Comparison of ENCODE assay signal across 8 cellular contexts in genomic region chrX:154751669-154752271, GRCh38. TPM values are rescaled to one million over a fixed set of nuclear protein-coding genes. Genes with fewer than 3 reads are reported as not detected.
A peak's percentile ranks its signal among the peaks of the same experiment; 100 is the strongest.
DNase-seq lines count a peak whose midpoint lies in the region; ATAC-seq and TF ChIP-seq lines count a peak whose summit lies in the region.

No MANE protein-coding gene starts in this region.

- WGBS in esophagus squamous epithelium, 2 donors: 64 to 67% methylated on average over 4 to 9 of the region's 9 CpGs

- H3K36me3 Mint-ChIP-seq in activated CD4-positive, alpha-beta T cell treated with anti-CD3 and anti-CD28 coated beads, Interleukin-2, amount 10 ng/mL, durations not matched to agents 24 days and 14 days (ENCODE audit: low read depth): no peaks in the 10 kb centered on the region
- no peaks in the 10 kb centered on the region for H3K36me3 Mint-ChIP-seq in T-cell
- no peaks in the 10 kb centered on the region for H3K36me3 Mint-ChIP-seq in stimulated activated naive B cell treated with anti-CD40 and anti-IgM and Interleukin-4, amounts not matched to agents 10 μg/mL and 1 μg/mL and 100 μg/mL, for 72 hours

- H3K4me1 ChIP-seq in esophagus squamous epithelium: peaks cover 0 to 13% (median 6%) of the 10 kb centered on the region in 3 donors

- TF ChIP-seq CTCF in esophagus squamous epithelium (IDR thresholded peaks at IDR 0.05): no peak

- H3K27me3 Mint-ChIP-seq in activated CD4-positive, alpha-beta T cell treated with anti-CD3 and anti-CD28 coated beads, Interleukin-2, amount 10 ng/mL, durations not matched to agents 24 days and 14 days: peaks cover 5% of the 10 kb centered on the region
- H3K27me3 Mint-ChIP-seq in T-cell: peaks cover 0 to 19% of the 10 kb centered on the region in 2 donors
- peaks cover 0 to 14% of the 10 kb centered on the region in 2 donors for H3K27me3 Mint-ChIP-seq in stimulated activated naive B cell treated with anti-CD40 and anti-IgM and Interleukin-4, amounts not matched to agents 10 μg/mL and 1 μg/mL and 100 μg/mL, for 72 hours

- peaks cover 0 to 28% (median 0%) of the 10 kb centered on the region in 4 donors for H3K27me3 ChIP-seq in esophagus squamous epithelium

- TF ChIP-seq POLR2A in esophagus squamous epithelium (IDR thresholded peaks at IDR 0.05): no peak

- peak overlapping the region; percentile 78 for H3K4me3 Mint-ChIP-seq in activated CD4-positive, alpha-beta T cell treated with anti-CD3 and anti-CD28 coated beads, Interleukin-2, amount 10 ng/mL, durations not matched to agents 24 days and 14 days
- H3K4me3 Mint-ChIP-seq in T-cell: peak overlapping the region; percentile 59 to 83 (median 69)
- H3K4me3 Mint-ChIP-seq in stimulated activated naive B cell treated with anti-CD40 and anti-IgM and Interleukin-4, amounts not matched to agents 10 μg/mL and 1 μg/mL and 100 μg/mL, for 72 hours: peak overlapping the region; percentile 77 to 80

- intact Hi-C loops in activated CD4-positive, alpha-beta T cell treated with anti-CD3 and anti-CD28 coated beads, Interleukin-2, amount 10 ng/mL, durations not matched to agents 24 days and 14 days (cut with micrococcal nuclease): no loop called here
- intact Hi-C loops in esophagus squamous epithelium (cut with DNase I): no loop called here

- DNase-seq in activated CD4-positive, alpha-beta T cell treated with anti-CD3 and anti-CD28 coated beads, Interleukin-2, amount 10 ng/mL, durations not matched to agents 24 days and 14 days: peak; percentile 48
- DNase-seq in activated CD4-positive, alpha-beta T cell treated with anti-CD3 and anti-CD28 coated beads, Interleukin-2, amount 50 U/mL, for 4 hours: no peak
- DNase-seq in T-cell: no peak
- DNase-seq in esophagus squamous epithelium (lab: John Stamatoyannopoulos, UW): no peak
- no peak for DNase-seq in stimulated activated naive B cell treated with anti-CD40 and anti-IgM and Interleukin-4, amounts not matched to agents 10 μg/mL and 1 μg/mL and 100 μg/mL, for 72 hours
- no peak for DNase-seq in NCI-H1092 treated with DMSO at 0.1 percent for 48 hours (lab: John Stamatoyannopoulos, UW)

- no peaks in the 10 kb centered on the region for H3K9me3 Mint-ChIP-seq in activated CD4-positive, alpha-beta T cell treated with anti-CD3 and anti-CD28 coated beads, Interleukin-2, amount 10 ng/mL, durations not matched to agents 24 days and 14 days
- H3K9me3 Mint-ChIP-seq in T-cell: no peaks in the 10 kb centered on the region
- H3K9me3 Mint-ChIP-seq in stimulated activated naive B cell treated with anti-CD40 and anti-IgM and Interleukin-4, amounts not matched to agents 10 μg/mL and 1 μg/mL and 100 μg/mL, for 72 hours: no peaks in the 10 kb centered on the region

- POLR2A ChIA-PET in T-cell (lab: Charles Lee): no interaction called here

- H3K27ac Mint-ChIP-seq in activated CD4-positive, alpha-beta T cell treated with anti-CD3 and anti-CD28 coated beads, Interleukin-2, amount 10 ng/mL, durations not matched to agents 24 days and 14 days: peak overlapping the region; percentile 67
- peak overlapping the region; percentile 66 to 81 for H3K27ac Mint-ChIP-seq in T-cell
- H3K27ac Mint-ChIP-seq in stimulated activated naive B cell treated with anti-CD40 and anti-IgM and Interleukin-4, amounts not matched to agents 10 μg/mL and 1 μg/mL and 100 μg/mL, for 72 hours: peak overlapping the region; percentile 76

- CTCF ChIA-PET in T-cell (lab: Charles Lee): interaction anchor here in 1 of 2 donors (0.6 to 4.5 kb wide), 3 partner anchors 11 to 373 kb away, joined by 3 to 29 read pairs (median 3); partner anchors contain the start of gene DKC1

- peak overlapping the region in 2 of 4 donors; percentile 51 to 71 for H3K4me3 ChIP-seq in esophagus squamous epithelium

- H3K27ac ChIP-seq in esophagus squamous epithelium: peak overlapping the region in 3 of 4 donors; percentile 67 to 86 (median 82)

- ATAC-seq in T-cell (replicated peaks in 1 of 4): no peak
- no peak for ATAC-seq in stimulated activated naive B cell treated with anti-CD40 and anti-IgM and Interleukin-4, amounts not matched to agents 10 μg/mL and 1 μg/mL and 100 μg/mL, for 72 hours (replicated peaks)
- ATAC-seq in GM19324 (IDR thresholded peaks at IDR 0.05; ENCODE audit: low FRiP score, unreplicated experiment): no peak
- ATAC-seq in GM21619 (IDR thresholded peaks at IDR 0.05; ENCODE audit: unreplicated experiment): no peak

- peaks cover 15% of the 10 kb centered on the region for H3K4me1 Mint-ChIP-seq in activated CD4-positive, alpha-beta T cell treated with anti-CD3 and anti-CD28 coated beads, Interleukin-2, amount 10 ng/mL, durations not matched to agents 24 days and 14 days
- peaks cover 15 to 29% (median 26%) of the 10 kb centered on the region in 3 donors for H3K4me1 Mint-ChIP-seq in T-cell
- H3K4me1 Mint-ChIP-seq in stimulated activated naive B cell treated with anti-CD40 and anti-IgM and Interleukin-4, amounts not matched to agents 10 μg/mL and 1 μg/mL and 100 μg/mL, for 72 hours: peaks cover 10 to 12% of the 10 kb centered on the region in 2 donors

- H3K9me3 ChIP-seq in esophagus squamous epithelium: no peaks in the 10 kb centered on the region

- H3K36me3 ChIP-seq in esophagus squamous epithelium: no peaks in the 10 kb centered on the region

RNA-seq across cellular contexts. Expression of gene GAB3, which starts 0.9 kb away (rescaled TPM):
- 3.5 and 3.6 TPM in 2 replicates for total RNA-seq in activated CD4-positive, alpha-beta T cell treated with anti-CD3 and anti-CD28 coated beads, Interleukin-2, amount 10 ng/mL, durations not matched to agents 24 days and 14 days
- total RNA-seq in T-cell (10 to 100 TPM in 4 of 5 donors, 1 to 10 TPM in 1; 9.1 to 26.2 (median 18.4) TPM), esophagus squamous epithelium (1 to 10 TPM in 3 of 4 donors, under 1 TPM in 1; 0.61 to 4.4 (median 1.8) TPM)

RNA-seq across cellular contexts. Expression of gene DKC1, which starts 10.9 kb away (rescaled TPM):
- total RNA-seq in activated CD4-positive, alpha-beta T cell treated with anti-CD3 and anti-CD28 coated beads, Interleukin-2, amount 10 ng/mL, durations not matched to agents 24 days and 14 days: 183 and 196 TPM in 2 replicates
- 10 to 100 TPM; 56.5 to 63.2 (median 58.5) TPM for total RNA-seq in T-cell
- total RNA-seq in esophagus squamous epithelium: 10 to 100 TPM; 41.5 to 86.2 (median 49.5) TPM

RNA-seq across cellular contexts. Expression of gene MPP1, which starts 53.5 kb away (rescaled TPM):
- 22.4 and 25.6 TPM in 2 replicates for total RNA-seq in activated CD4-positive, alpha-beta T cell treated with anti-CD3 and anti-CD28 coated beads, Interleukin-2, amount 10 ng/mL, durations not matched to agents 24 days and 14 days
- total RNA-seq in T-cell (10 to 100 TPM; 13.6 to 24.1 (median 15.1) TPM), esophagus squamous epithelium (10 to 100 TPM in 2 of 4 donors, 1 to 10 TPM in 2; 3.7 to 21.2 (median 13.2) TPM)
